Comparison of ENCODE assay signal across 14 cellular contexts in genomic region chr5:131647078-131647769, GRCh38. TPM values are rescaled to one million over a fixed set of nuclear protein-coding genes. Genes with fewer than 3 reads are reported as not detected.
A peak's percentile ranks its signal among the peaks of the same experiment; 100 is the strongest.
DNase-seq lines count a peak whose midpoint lies in the region; ATAC-seq, FAIRE-seq and TF ChIP-seq lines count a peak whose summit lies in the region.
"Had no signal": no experiment of that assay in that cellular context is flagged by ENCODE, and none has a peak within 500 bp of the region (broad histone marks: within the 10 kb centered on the region; RNA-seq: fewer than 3 reads in every experiment).

No MANE protein-coding gene starts in this region.

- peak overlapping the region; percentile 90 for H3K27ac Mint-ChIP-seq in activated B cell treated with CpG ODN at 0.5 μM for 24 hours
- H3K27ac Mint-ChIP-seq in activated T-helper 17 cell treated with anti-CD3 and anti-CD28 coated beads, Interleukin-2, amount 50 U/mL, for 72 hours, result no peak overlapping the region

- peaks cover 3% of the 10 kb centered on the region for H3K9me3 Mint-ChIP-seq in activated B cell treated with CpG ODN at 0.5 μM for 24 hours
- no peaks in the 10 kb centered on the region for H3K9me3 Mint-ChIP-seq in activated T-helper 17 cell treated with anti-CD3 and anti-CD28 coated beads, Interleukin-2, amount 50 U/mL, for 72 hours

- no peaks in the 10 kb centered on the region for H3K27me3 Mint-ChIP-seq in activated B cell treated with CpG ODN at 0.5 μM for 24 hours
- no peaks in the 10 kb centered on the region for H3K27me3 Mint-ChIP-seq in activated T-helper 17 cell treated with anti-CD3 and anti-CD28 coated beads, Interleukin-2, amount 50 U/mL, for 72 hours

- TF ChIP-seq CTCF in activated B cell treated with CpG ODN at 0.5 μM for 24 hours (IDR thresholded peaks at IDR 0.05), result no peak

- POLR2A ChIA-PET in activated B cell treated with CpG ODN at 0.5 μM for 24 hours (lab: Charles Lee), result interaction anchor here (0.6 to 3.0 kb wide), 15 partner anchors 8 to 1317 kb away, joined by 3 to 46 read pairs (median 5); partner anchors contain the start of genes AFF4, FNIP1, RAPGEF6 and SLC22A4

- CTCF ChIA-PET in activated B cell treated with CpG ODN at 0.5 μM for 24 hours (lab: Charles Lee), result interaction anchor here (0.7 to 2.3 kb wide), 9 partner anchors 11 to 360 kb away, joined by 3 to 34 read pairs (median 3); no protein-coding TSS in a partner anchor

- H3K4me3 Mint-ChIP-seq in activated B cell treated with CpG ODN at 0.5 μM for 24 hours, result peak overlapping the region; percentile 76
- no peak overlapping the region for H3K4me3 Mint-ChIP-seq in activated T-helper 17 cell treated with anti-CD3 and anti-CD28 coated beads, Interleukin-2, amount 50 U/mL, for 72 hours

- intact Hi-C loops in activated B cell treated with CpG ODN at 0.5 μM for 24 hours (cut with micrococcal nuclease), result loop anchor here (1.0 to 5.0 kb wide), 3 partner anchors 12 to 58 kb away; partner anchors contain the start of gene RAPGEF6

- ATAC-seq in GM21447 (IDR thresholded peaks at IDR 0.05; ENCODE audit: unreplicated experiment), result peak; percentile 70
- ATAC-seq in HG03108 (IDR thresholded peaks at IDR 0.05; ENCODE audit: unreplicated experiment), result peak; percentile 55
- peak; percentile 92 for ATAC-seq in activated B cell treated with CpG ODN at 0.5 μM for 24 hours (ENCODE audit: low read depth)
- no peak for ATAC-seq in activated T-helper 17 cell treated with anti-CD3 and anti-CD28 coated beads, Interleukin-2, amount 50 U/mL, for 72 hours (replicated peaks)
- ATAC-seq: heart right ventricle had no signal

- H3K36me3 Mint-ChIP-seq in activated B cell treated with CpG ODN at 0.5 μM for 24 hours (ENCODE audit: low read depth), result peaks cover 44% of the 10 kb centered on the region
- H3K36me3 Mint-ChIP-seq in activated T-helper 17 cell treated with anti-CD3 and anti-CD28 coated beads, Interleukin-2, amount 50 U/mL, for 72 hours (ENCODE audit: low read depth), result peaks cover 65% of the 10 kb centered on the region

- peak; percentile 66 for FAIRE-seq in GM18507 (lab: Jason Lieb, UNC)
- FAIRE-seq: colon had no signal

- DNase-seq in GM18507 (ENCODE audit: extremely low spot score, insufficient read length, low read depth), result no peak
- DNase-seq in activated B cell treated with CpG ODN at 0.5 μM for 24 hours, result no peak
- DNase-seq in effector CD8-positive, alpha-beta T cell (lab: John Stamatoyannopoulos, UW), result no peak
- no peak for DNase-seq in NCI-H82 (lab: John Stamatoyannopoulos, UW)
- DNase-seq in NCI-H524 treated with DMSO at 0.1 percent for 48 hours (lab: John Stamatoyannopoulos, UW), result no peak
- DNase-seq: DMS153, GOT3, heart right ventricle, OCI-M1, right lobe of liver had no signal

- H3K4me1 Mint-ChIP-seq in activated B cell treated with CpG ODN at 0.5 μM for 24 hours, result peaks cover 37% of the 10 kb centered on the region
- no peaks in the 10 kb centered on the region for H3K4me1 Mint-ChIP-seq in activated T-helper 17 cell treated with anti-CD3 and anti-CD28 coated beads, Interleukin-2, amount 50 U/mL, for 72 hours

RNA-seq across cellular contexts. Expression of gene RAPGEF6, which starts 12.2 kb away (rescaled TPM):
- total RNA-seq in activated B cell treated with CpG ODN at 0.5 μM for 24 hours, result 37.2 and 45.1 TPM in 2 replicates
- 10 to 100 TPM; 50.6 to 57.6 TPM for total RNA-seq in activated T-helper 17 cell treated with anti-CD3 and anti-CD28 coated beads, Interleukin-2, amount 50 U/mL, for 72 hours
